Comparison of ENCODE assay signal across 1 cellular context in genomic region chr15:40829155-40829554, GRCh38.
A peak's percentile ranks its signal among the peaks of the same experiment; 100 is the strongest.
TF ChIP-seq lines count a peak whose summit lies in the region.

No MANE protein-coding gene starts in this region.

TF ChIP-seq in K562, 482 proteins besides CTCF, POLR2A, EP300 and RAD21 (continued from another document and continues in another):
- TF ChIP-seq MITF (IDR thresholded peaks at IDR 0.05) (no peak), THAP12 (CRISPR knock-in tag; IDR thresholded peaks at IDR 0.05) (no peak), SRF (CRISPR knock-in tag; IDR thresholded peaks at IDR 0.05) (no peak), GATAD2B (IDR thresholded peaks at IDR 0.05; ENCODE audit: borderline replicate concordance) (no peak), ZMIZ1 (IDR thresholded peaks at IDR 0.05; ENCODE audit: low read depth in 2 of 2, low read length in 2 of 2) (no peak), KLF6 (CRISPR knock-in tag; IDR thresholded peaks at IDR 0.05; ENCODE audit: borderline replicate concordance) (no peak), KAT7 (CRISPR knock-in tag; IDR thresholded peaks at IDR 0.05; ENCODE audit: borderline replicate concordance) (no peak), ZNF316 (IDR thresholded peaks at IDR 0.05) (peak; percentile 91), THRB (CRISPR knock-in tag; conservative IDR thresholded peaks at IDR 0.05) (no peak), YY1 (IDR thresholded peaks at IDR 0.05; ENCODE audit: borderline replicate concordance in 1 of 3, control insufficient read depth in 1 of 3, extremely low read depth in 1 of 3, insufficient read depth in 3 of 3, insufficient read length in 1 of 3, insufficient replicate concordance in 2 of 3, low read depth in 1 of 3, low read length in 2 of 3) (peak in 1 of 3 experiments; percentile 68), RBM17 (IDR thresholded peaks at IDR 0.05; ENCODE audit: borderline replicate concordance, low read depth, low read length) (no peak), NONO (IDR thresholded peaks at IDR 0.05; ENCODE audit: low read depth in 2 of 2, low read length in 1 of 2) (no peak), LEF1 (IDR thresholded peaks at IDR 0.05) (no peak), HEY1 (CRISPR knock-in tag; IDR thresholded peaks at IDR 0.05; ENCODE audit: borderline replicate concordance) (no peak), SAP30 (IDR thresholded peaks at IDR 0.05; ENCODE audit: borderline replicate concordance, insufficient read depth, low read depth, low read length, poor library complexity, severe bottlenecking) (no peak), CCAR2 (IDR thresholded peaks at IDR 0.05; ENCODE audit: low read depth, low read length) (no peak), GABPA (tag; conservative IDR thresholded peaks at IDR 0.05; ENCODE audit: low read depth) (no peak), ZNF445 (CRISPR knock-in tag; IDR thresholded peaks at IDR 0.05; ENCODE audit: low read depth) (no peak), ARID3A (IDR thresholded peaks at IDR 0.05; ENCODE audit: borderline replicate concordance, low read depth, low read length) (no peak), CBX5 (IDR thresholded peaks at IDR 0.05; ENCODE audit: borderline replicate concordance, low read depth) (no peak), ZKSCAN8 (CRISPR knock-in tag; IDR thresholded peaks at IDR 0.05) (no peak), SMAD2 (IDR thresholded peaks at IDR 0.05; ENCODE audit: low read depth, low read length) (no peak), TOE1 (IDR thresholded peaks at IDR 0.05; ENCODE audit: borderline replicate concordance) (peak; percentile 66; the same call in 1 of the 2 replicates), TOE1 (CRISPR knock-in tag; IDR thresholded peaks at IDR 0.05; ENCODE audit: borderline replicate concordance, low read depth) (no peak), ZNF407 (IDR thresholded peaks at IDR 0.05; ENCODE audit: low read depth) (no peak), ZNF232 (CRISPR knock-in tag; IDR thresholded peaks at IDR 0.05) (no peak), ATF1 (CRISPR knock-in tag; IDR thresholded peaks at IDR 0.05) (no peak), ATF1 (tag; IDR thresholded peaks at IDR 0.05) (no peak), IRF1 (CRISPR knock-in tag; IDR thresholded peaks at IDR 0.05; ENCODE audit: borderline replicate concordance) (no peak), CBX8 (IDR thresholded peaks at IDR 0.05; ENCODE audit: borderline replicate concordance, extremely low read depth, low read depth, low read length, poor library complexity, severe bottlenecking) (no peak), ZBTB7A (IDR thresholded peaks at IDR 0.05; ENCODE audit: borderline replicate concordance, control insufficient read depth, low read depth, low read length) (no peak), TFE3 (CRISPR knock-in tag; IDR thresholded peaks at IDR 0.05) (peak; percentile 67), SETDB1 (IDR thresholded peaks at IDR 0.05; ENCODE audit: low read length) (no peak), ZNF444 (CRISPR knock-in tag; IDR thresholded peaks at IDR 0.05) (no peak), MCM5 (IDR thresholded peaks at IDR 0.05; ENCODE audit: low read depth) (no peak), C11orf30 (IDR thresholded peaks at IDR 0.05; ENCODE audit: low read depth) (peak; percentile 83), PTRF (tag; IDR thresholded peaks at IDR 0.05) (0 out of 2 replicates have a peak, but pooled peaks have one; percentile 10), PURB (CRISPR knock-in tag; IDR thresholded peaks at IDR 0.05; ENCODE audit: low read depth) (no peak)
